15 cellular contexts compared by ENCODE assay signal in the genomic region with DNA sequence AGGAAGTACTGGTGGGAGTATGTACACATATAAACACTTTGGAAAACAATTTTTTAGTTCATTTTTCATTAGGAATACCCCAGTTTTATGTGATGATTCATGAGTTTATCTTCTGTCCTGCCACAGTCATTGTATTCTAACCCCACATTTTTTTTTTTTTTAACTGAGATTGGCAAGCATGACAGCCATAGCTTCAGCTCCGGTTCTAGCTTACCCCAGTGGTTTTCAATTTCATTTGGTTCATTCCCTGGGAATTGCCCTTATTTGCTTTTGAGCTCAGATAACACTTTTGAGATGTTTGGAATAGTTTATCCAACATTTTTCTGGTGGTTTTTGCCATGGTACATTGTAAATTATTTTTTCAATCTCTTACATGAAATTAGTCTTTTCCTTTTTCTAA. TPM values are rescaled to one million over a fixed set of nuclear protein-coding genes. Genes with fewer than 3 reads are reported as not detected.
DNase-seq lines count a peak whose midpoint lies in the region; ATAC-seq and TF ChIP-seq lines count a peak whose summit lies in the region.
"Had no signal": no experiment of that assay in that cellular context is flagged by ENCODE, and none has a peak within 500 bp of the region (broad histone marks: within the 10 kb centered on the region; RNA-seq: fewer than 3 reads in every experiment).

No MANE protein-coding gene starts in this region.

- no peak for ATAC-seq in activated naive CD4-positive, alpha-beta T cell treated with anti-CD3 and anti-CD28 coated beads, Interleukin-2, amount 50 U/mL, for 72 hours
- no peak for ATAC-seq in gastrocnemius medialis

- TF ChIP-seq CTCF in gastrocnemius medialis (IDR thresholded peaks at IDR 0.05 in 4 of 5, conservative IDR thresholded peaks at IDR 0.05 in 1 of 5): no peak

- H3K27ac ChIP-seq in gastrocnemius medialis: no peak overlapping the region
- H3K27ac ChIP-seq: BLaER1 had no signal

- H3K36me3 Mint-ChIP-seq in activated naive CD4-positive, alpha-beta T cell treated with anti-CD3 and anti-CD28 coated beads, Interleukin-2, amount 50 U/mL, for 72 hours: peaks cover 0 to 6% of the 10 kb centered on the region in 2 donors
- H3K36me3 Mint-ChIP-seq: CD8-positive, alpha-beta memory T cell had no signal

- H3K4me1 ChIP-seq in gastrocnemius medialis: no peaks in the 10 kb centered on the region
- H3K4me1 ChIP-seq: BLaER1, Caco-2 had no signal

- in situ Hi-C loops in gastrocnemius medialis (cut with MboI; ENCODE audit: low sequenced_read_pairs in 4 of 4): loop anchor here in 1 of 4 donors (25.0 kb wide), 1 partner anchor 97 kb away; a partner anchor contains a TSS

- H3K9me3 Mint-ChIP-seq in activated naive CD4-positive, alpha-beta T cell treated with anti-CD3 and anti-CD28 coated beads, Interleukin-2, amount 50 U/mL, for 72 hours: peaks cover 10 to 20% of the 10 kb centered on the region in 2 donors

- no peak overlapping the region for H3K27ac Mint-ChIP-seq in activated naive CD4-positive, alpha-beta T cell treated with anti-CD3 and anti-CD28 coated beads, Interleukin-2, amount 50 U/mL, for 72 hours
- H3K27ac Mint-ChIP-seq: CD8-positive, alpha-beta memory T cell had no signal

- peak; percentile 2 for DNase-seq in EL
- peak; percentile 3 for DNase-seq in NCI-H226
- DNase-seq in left kidney (ENCODE audit: low read depth, low spot score): peak; percentile 9
- peak; percentile 49 for DNase-seq in renal cortical epithelial cell (ENCODE audit: low read depth)
- DNase-seq in occipital lobe (lab: John Stamatoyannopoulos, UW): no peak
- no peak for DNase-seq in activated naive CD4-positive, alpha-beta T cell treated with anti-CD3 and anti-CD28 coated beads, Interleukin-2, amount 50 U/mL, for 72 hours (ENCODE audit: low spot score in 2 of 2)
- DNase-seq in gastrocnemius medialis: no peak
- DNase-seq: 8988T; AML-193; Caco-2; CD8-positive, alpha-beta memory T cell; DND-41; GF-D8 had no signal

- no peak overlapping the region for H3K4me3 ChIP-seq in gastrocnemius medialis
- H3K4me3 ChIP-seq: BLaER1, HAP-1 had no signal

- no peaks in the 10 kb centered on the region for H3K9me3 ChIP-seq in gastrocnemius medialis
- H3K9me3 ChIP-seq: Caco-2, HAP-1 had no signal

- no peaks in the 10 kb centered on the region for H3K36me3 ChIP-seq in gastrocnemius medialis
- H3K36me3 ChIP-seq: BLaER1, HAP-1 had no signal

- no peaks in the 10 kb centered on the region for H3K27me3 ChIP-seq in gastrocnemius medialis

- intact Hi-C loops in gastrocnemius medialis (cut with DNase I; ENCODE audit: low total_unique reads): no loop called here

- no peak for TF ChIP-seq POLR2A in gastrocnemius medialis (IDR thresholded peaks at IDR 0.05)

RNA-seq across cellular contexts. Expression of a gene that starts 21.0 kb away (rescaled TPM):
- total RNA-seq in renal cortical epithelial cell (27.6 and 77.9 TPM in 2 replicates), occipital lobe (84.5 TPM), gastrocnemius medialis (10 to 100 TPM in 1 of 4 donors, 1 to 10 TPM in 3; 5.2 to 10.1 (median 6.7) TPM)
- total RNA-seq in activated naive CD4-positive, alpha-beta T cell treated with anti-CD3 and anti-CD28 coated beads, Interleukin-2, amount 50 U/mL, for 72 hours: 10 to 100 TPM; 35.7 to 41.9 TPM

Comparison
In these comparisons a context has a peak if more than half of its experiments do, and no peak if none do; other contexts are left out.
1. DNase-seq: peak in EL (single experiment), NCI-H226 (single experiment), left kidney (single experiment) and renal cortical epithelial cell (single experiment); none in occipital lobe (single experiment), activated naive CD4-positive, alpha-beta T cell treated with anti-CD3 and anti-CD28 coated beads, Interleukin-2, amount 50 U/mL, for 72 hours (0 of 2) and gastrocnemius medialis (0 of 2).